In genomic region chr15:68599560-68600071, GRCh38 we compare ENCODE assay signal across 10 cellular contexts. TPM values are rescaled to one million over a fixed set of nuclear protein-coding genes. Genes with fewer than 3 reads are reported as not detected.
DNase-seq lines count a peak whose midpoint lies in the region; ATAC-seq and TF ChIP-seq lines count a peak whose summit lies in the region.
"Had no signal": no experiment of that assay in that cellular context is flagged by ENCODE, and none has a peak within 500 bp of the region (broad histone marks: within the 10 kb centered on the region; RNA-seq: fewer than 3 reads in every experiment).

No MANE protein-coding gene starts in this region.

- peak overlapping the region; percentile 9 for H3K9ac ChIP-seq in smooth muscle cell (ENCODE audit: low read depth)

- no peaks in the 10 kb centered on the region for H3F3A ChIP-seq in smooth muscle cell (ENCODE audit: low read depth)

- H3K4me1 ChIP-seq in HAP-1 (peaks cover 24% of the 10 kb centered on the region), smooth muscle cell (ENCODE audit: low read depth) (peaks cover 31% of the 10 kb centered on the region)

- 24% methylated on average over 7 of the region's 7 CpGs for WGBS in smooth muscle cell (ENCODE audit: low lambda C conversion rate)

- in situ Hi-C loops in HAP-1 (cut with MboI; ENCODE audit: low sequenced_read_pairs) = no loop called here

- H3K36me3 ChIP-seq in HAP-1 (replicated peaks) (no peaks in the 10 kb centered on the region), smooth muscle cell (ENCODE audit: low read depth) (no peaks in the 10 kb centered on the region)
- H3K36me3 ChIP-seq: upper lobe of left lung had no signal

- DNase-seq in HAP-1 (ENCODE audit: low spot score in 2 of 2) = peak; percentile 98
- DNase-seq in RPMI7951 (ENCODE audit: low read depth) = peak; percentile 96
- peak; percentile 61 for DNase-seq in fibroblast of the conjunctiva (ENCODE audit: low read depth)
- peak; percentile 21 for DNase-seq in smooth muscle cell (lab: John Stamatoyannopoulos, UW; ENCODE audit: unreplicated experiment)
- DNase-seq in RKO (ENCODE audit: low spot score) = no peak
- no peak for DNase-seq in NOMO-1 treated with dmso at 0.1 percent for 144 hours (lab: John Stamatoyannopoulos, UW; ENCODE audit: unreplicated experiment)
- DNase-seq in stimulated activated CD4-positive, alpha-beta T cell treated with anti-CD3 and anti-CD28 coated beads, Interleukin-2, amount 100 ng/mL, for 48 hours = no peak
- DNase-seq: NCI-H187, upper lobe of left lung had no signal

- no peaks in the 10 kb centered on the region; the same call in 1 of the 2 replicates for H3K27me3 ChIP-seq in HAP-1 (ENCODE audit: low read depth)
- no peaks in the 10 kb centered on the region for H3K27me3 ChIP-seq in smooth muscle cell (ENCODE audit: low read depth)
- H3K27me3 ChIP-seq: upper lobe of left lung had no signal

- H3K79me2 ChIP-seq in smooth muscle cell (ENCODE audit: low read depth) = no peaks in the 10 kb centered on the region

- no peaks in the 10 kb centered on the region for H4K20me1 ChIP-seq in smooth muscle cell (ENCODE audit: low read depth)

- H3K4me3 ChIP-seq in HAP-1 = no peak overlapping the region
- H3K4me3 ChIP-seq in smooth muscle cell = no peak overlapping the region
- H3K4me3 ChIP-seq: upper lobe of left lung had no signal

- no peak overlapping the region for H2AFZ ChIP-seq in smooth muscle cell (ENCODE audit: low read depth)

- no peak for TF ChIP-seq CTCF in smooth muscle cell (IDR thresholded peaks at IDR 0.05; ENCODE audit: borderline replicate concordance, insufficient read depth, poor library complexity, severe bottlenecking)

- H3K27ac ChIP-seq in smooth muscle cell (ENCODE audit: low read depth) = no peak overlapping the region

- H3K9me3 ChIP-seq in HAP-1 (no peaks in the 10 kb centered on the region), smooth muscle cell (replicated peaks; ENCODE audit: low read depth) (no peaks in the 10 kb centered on the region)
- H3K9me3 ChIP-seq: upper lobe of left lung had no signal

- peak overlapping the region; percentile 28 for H3K4me2 ChIP-seq in smooth muscle cell

- no peak for ATAC-seq in GM18868 (IDR thresholded peaks at IDR 0.05; ENCODE audit: unreplicated experiment)

RNA-seq across cellular contexts. Expression of gene CORO2B, which starts 20.8 kb away (rescaled TPM):
- total RNA-seq in RPMI7951 (2014; rRNA removed; shearing (Covaris generic)) = 5.6 and 5.9 TPM in 2 replicates
- total RNA-seq in smooth muscle cell = 0.27 and 0.49 TPM in 2 replicates
- polyA plus RNA-seq in smooth muscle cell = 0.40 and 0.47 TPM in 2 replicates

Comparison
In these comparisons a context has a peak if more than half of its experiments do, and no peak if none do; other contexts are left out.
1. DNase-seq: peak in HAP-1 (2 of 2), RPMI7951 (single experiment), fibroblast of the conjunctiva (single experiment) and smooth muscle cell (single experiment); none in RKO (single experiment), NOMO-1 treated with dmso at 0.1 percent for 144 hours (single experiment) and stimulated activated CD4-positive, alpha-beta T cell treated with anti-CD3 and anti-CD28 coated beads, Interleukin-2, amount 100 ng/mL, for 48 hours (0 of 2).